ENCODE assay signal across 8 cellular contexts in the genomic region with DNA sequence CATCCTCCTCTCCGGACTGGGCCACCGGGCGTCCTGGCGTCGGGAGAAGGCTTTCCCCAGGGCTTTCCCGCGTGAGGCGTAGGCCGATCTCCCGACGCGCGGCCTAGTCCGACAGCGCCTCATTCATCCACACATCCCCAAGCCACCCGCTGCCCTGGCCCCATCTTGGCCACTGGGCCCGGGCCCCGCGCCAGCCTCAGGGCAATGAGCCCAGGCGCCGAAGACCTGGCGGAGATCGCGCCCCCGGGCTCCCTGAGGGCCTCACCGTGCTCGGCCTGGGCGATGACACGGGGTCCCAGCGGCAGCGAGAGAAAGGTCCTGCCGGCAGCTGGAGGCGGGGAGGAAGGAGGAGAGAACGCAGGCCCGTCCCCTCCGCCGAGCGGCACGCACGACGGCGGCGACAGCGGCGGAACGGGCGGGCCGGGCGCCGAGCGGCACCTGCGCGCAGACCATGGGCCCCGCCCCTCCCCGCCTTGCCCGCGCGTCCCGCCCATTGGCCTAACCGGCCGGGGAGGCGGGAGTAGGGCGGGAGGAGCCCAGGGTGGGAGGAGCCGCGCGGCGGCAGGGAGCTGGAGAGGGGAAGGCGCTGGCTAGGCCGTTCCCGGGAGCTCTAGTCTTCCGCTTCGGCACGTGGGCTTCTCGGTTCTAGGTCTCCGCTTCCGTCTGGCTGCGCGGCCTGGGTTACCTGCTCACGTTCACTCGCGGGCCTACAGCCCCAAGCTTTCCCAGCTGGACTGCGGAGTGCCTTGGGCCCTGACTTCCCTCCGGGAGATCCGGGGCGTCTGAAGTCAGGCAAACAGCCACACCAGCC. TPM values are rescaled to one million over a fixed set of nuclear protein-coding genes. Genes with fewer than 3 reads are reported as not detected.
DNase-seq lines count a peak whose midpoint lies in the region; ATAC-seq and TF ChIP-seq lines count a peak whose summit lies in the region.

A gene (minus strand): TSS at position 346 of the 811 bp plus-strand sequence. CDS start 1,717 bp downstream, outside the sequence.

- H3K79me2 ChIP-seq in DOHH2 (ENCODE audit: control insufficient read depth, low read length) (peaks cover 48% of the 10 kb centered on the region), GM23338 (replicated peaks; ENCODE audit: insufficient read depth) (peaks cover 45% of the 10 kb centered on the region)

- DNase-seq in GM23338 (ENCODE audit: low spot score) (peak; percentile 98), Kasumi-1 (lab: John Stamatoyannopoulos, UW) (peak; percentile 93 to 97), RKO (ENCODE audit: low spot score) (peak; percentile 93), activated T-helper 1 cell treated with Interleukin-2 at 50 U/mL for 16 hours (ENCODE audit: low read depth) (peak; percentile 95), esophagus squamous epithelium (lab: John Stamatoyannopoulos, UW) (peak; percentile 68), myocyte (ENCODE audit: low read depth) (peak; percentile 95)
- peak; percentile 86 to 94 for DNase-seq in stimulated activated CD8-positive, alpha-beta memory T cell treated with anti-CD3 and anti-CD28 coated beads, Interleukin-7, amount 100 ng/mL, for 4 hours (ENCODE audit: low read depth in 2 of 2)

- peak within 1 kb of the TSS; percentile 91 for H3K4me3 Mint-ChIP-seq in GM23338

- WGBS in esophagus squamous epithelium, 2 donors: 0% methylated on average over 4 to 12 of the region's 85 CpGs

- H3K4me2 ChIP-seq in DOHH2 (ENCODE audit: low read length) (peak within 1 kb of the TSS; percentile 90), GM23338 (peak within 1 kb of the TSS; percentile 91)

- no peaks in the 10 kb centered on the region for H3K9me3 Mint-ChIP-seq in GM23338

- H3F3A ChIP-seq in DOHH2 (ENCODE audit: control insufficient read depth, insufficient read depth) (no peaks in the 10 kb centered on the region), GM23338 (replicated peaks; ENCODE audit: low read depth) (0 out of 2 replicates have a peak, but pooled peaks cover 4% of the 10 kb centered on the region)

- H4K20me1 ChIP-seq in DOHH2 (ENCODE audit: control insufficient read depth, insufficient read depth, low read depth, low read length): peaks cover 4% of the 10 kb centered on the region; the same call in 1 of the 2 replicates
- peaks cover 13% of the 10 kb centered on the region for H4K20me1 ChIP-seq in GM23338 (replicated peaks; ENCODE audit: insufficient read depth)

- H3K27me3 ChIP-seq in DOHH2 (ENCODE audit: control insufficient read depth, low read length): no peaks in the 10 kb centered on the region
- 0 out of 2 replicates have a peak, but pooled peaks cover 6% of the 10 kb centered on the region for H3K27me3 ChIP-seq in GM23338 (ENCODE audit: insufficient read depth)
- no peaks in the 10 kb centered on the region for H3K27me3 ChIP-seq in esophagus squamous epithelium

- peaks cover 17% of the 10 kb centered on the region for H3K36me3 Mint-ChIP-seq in GM23338 (ENCODE audit: low read depth)

- peak within 1 kb of the TSS; percentile 93 for H3K27ac Mint-ChIP-seq in GM23338

- TF ChIP-seq CTCF in DOHH2 (IDR thresholded peaks at IDR 0.05; ENCODE audit: low read depth, low read length, poor library complexity, severe bottlenecking) (no peak), GM23338 (conservative IDR thresholded peaks at IDR 0.05; ENCODE audit: low read depth in 2 of 2) (no peak), esophagus squamous epithelium (IDR thresholded peaks at IDR 0.05) (peak in 1 of 6 experiments; percentile 7)

- peak in 3 of 4 donors; percentile 57 to 84 (median 62) for TF ChIP-seq POLR2A in esophagus squamous epithelium (IDR thresholded peaks at IDR 0.05)

- H3K9me2 ChIP-seq in DOHH2 (replicated peaks; ENCODE audit: control insufficient read depth, low read length): no peaks in the 10 kb centered on the region
- H3K9me2 ChIP-seq in GM23338 (ENCODE audit: insufficient read depth): no peaks in the 10 kb centered on the region; the same call in 1 of the 2 replicates

- H3K4me1 Mint-ChIP-seq in GM23338: peaks cover 15% of the 10 kb centered on the region

- ATAC-seq in GM23338: peak; percentile 94

- H3K4me3 ChIP-seq in DOHH2 (ENCODE audit: low read length) (peak within 1 kb of the TSS; percentile 95), GM23338 (peak within 1 kb of the TSS; percentile 93), esophagus squamous epithelium (peak within 1 kb of the TSS; percentile 71 to 95 (median 86))

- H3K36me3 ChIP-seq in DOHH2 (ENCODE audit: control insufficient read depth, low read length) (peaks cover 35% of the 10 kb centered on the region), GM23338 (ENCODE audit: insufficient read depth) (peaks cover 7% of the 10 kb centered on the region; the same call in 1 of the 2 replicates), esophagus squamous epithelium (peaks cover 0 to 25% (median 4%) of the 10 kb centered on the region in 3 donors)

- no peaks in the 10 kb centered on the region for H3K9me3 ChIP-seq in DOHH2 (ENCODE audit: control insufficient read depth, insufficient read depth, low read length)
- no peaks in the 10 kb centered on the region for H3K9me3 ChIP-seq in esophagus squamous epithelium

- peak within 1 kb of the TSS; percentile 53 for H3K27ac ChIP-seq in DOHH2 (ENCODE audit: low read depth, low read length)
- peak within 1 kb of the TSS; percentile 86; the same call in 1 of the 2 replicates for H3K27ac ChIP-seq in GM23338 (ENCODE audit: low read depth)
- peak within 1 kb of the TSS; percentile 83 to 91 (median 85) for H3K27ac ChIP-seq in esophagus squamous epithelium

- intact Hi-C loops in esophagus squamous epithelium (cut with DNase I): no loop called here

- peaks cover 27% of the 10 kb centered on the region for H3K4me1 ChIP-seq in DOHH2 (ENCODE audit: control insufficient read depth, low read length)
- H3K4me1 ChIP-seq in GM23338 (ENCODE audit: insufficient read depth): peaks cover 12% of the 10 kb centered on the region; the same call in 1 of the 2 replicates
- peaks cover 5 to 40% (median 10%) of the 10 kb centered on the region in 3 donors for H3K4me1 ChIP-seq in esophagus squamous epithelium

- H2AFZ ChIP-seq in GM23338: peak within 1 kb of the TSS; percentile 89

- H3K27me3 Mint-ChIP-seq in GM23338 (ENCODE audit: insufficient read depth, low read depth, poor library complexity): peaks cover 13% of the 10 kb centered on the region

TF ChIP-seq in GM23338, 12 proteins besides CTCF, POLR2A, EP300 and RAD21 (continues in another document):
- TF ChIP-seq, protein P1, sequence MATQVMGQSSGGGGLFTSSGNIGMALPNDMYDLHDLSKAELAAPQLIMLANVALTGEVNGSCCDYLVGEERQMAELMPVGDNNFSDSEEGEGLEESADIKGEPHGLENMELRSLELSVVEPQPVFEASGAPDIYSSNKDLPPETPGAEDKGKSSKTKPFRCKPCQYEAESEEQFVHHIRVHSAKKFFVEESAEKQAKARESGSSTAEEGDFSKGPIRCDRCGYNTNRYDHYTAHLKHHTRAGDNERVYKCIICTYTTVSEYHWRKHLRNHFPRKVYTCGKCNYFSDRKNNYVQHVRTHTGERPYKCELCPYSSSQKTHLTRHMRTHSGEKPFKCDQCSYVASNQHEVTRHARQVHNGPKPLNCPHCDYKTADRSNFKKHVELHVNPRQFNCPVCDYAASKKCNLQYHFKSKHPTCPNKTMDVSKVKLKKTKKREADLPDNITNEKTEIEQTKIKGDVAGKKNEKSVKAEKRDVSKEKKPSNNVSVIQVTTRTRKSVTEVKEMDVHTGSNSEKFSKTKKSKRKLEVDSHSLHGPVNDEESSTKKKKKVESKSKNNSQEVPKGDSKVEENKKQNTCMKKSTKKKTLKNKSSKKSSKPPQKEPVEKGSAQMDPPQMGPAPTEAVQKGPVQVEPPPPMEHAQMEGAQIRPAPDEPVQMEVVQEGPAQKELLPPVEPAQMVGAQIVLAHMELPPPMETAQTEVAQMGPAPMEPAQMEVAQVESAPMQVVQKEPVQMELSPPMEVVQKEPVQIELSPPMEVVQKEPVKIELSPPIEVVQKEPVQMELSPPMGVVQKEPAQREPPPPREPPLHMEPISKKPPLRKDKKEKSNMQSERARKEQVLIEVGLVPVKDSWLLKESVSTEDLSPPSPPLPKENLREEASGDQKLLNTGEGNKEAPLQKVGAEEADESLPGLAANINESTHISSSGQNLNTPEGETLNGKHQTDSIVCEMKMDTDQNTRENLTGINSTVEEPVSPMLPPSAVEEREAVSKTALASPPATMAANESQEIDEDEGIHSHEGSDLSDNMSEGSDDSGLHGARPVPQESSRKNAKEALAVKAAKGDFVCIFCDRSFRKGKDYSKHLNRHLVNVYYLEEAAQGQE (IDR thresholded peaks at IDR 0.05; ENCODE audit: unreplicated experiment): no peak
- TF ChIP-seq STAT1 (IDR thresholded peaks at IDR 0.05; ENCODE audit: unreplicated experiment) (no peak), ZNF331 (CRISPR knock-in tag; IDR thresholded peaks at IDR 0.05; ENCODE audit: low read depth) (no peak), EZH2 (IDR thresholded peaks at IDR 0.05; ENCODE audit: low read depth, unreplicated experiment) (no peak), POLR2AphosphoS5 (IDR thresholded peaks at IDR 0.05; ENCODE audit: low read depth) (peak; percentile 88), JUNB (IDR thresholded peaks at IDR 0.05; ENCODE audit: unreplicated experiment) (no peak), EZH2phosphoT487 (IDR thresholded peaks at IDR 0.05; ENCODE audit: unreplicated experiment) (no peak), ZNF114 (CRISPR knock-in tag; IDR thresholded peaks at IDR 0.05) (no peak), NANOG (IDR thresholded peaks at IDR 0.05; ENCODE audit: borderline replicate concordance) (no peak)
- TF ChIP-seq, protein P2, sequence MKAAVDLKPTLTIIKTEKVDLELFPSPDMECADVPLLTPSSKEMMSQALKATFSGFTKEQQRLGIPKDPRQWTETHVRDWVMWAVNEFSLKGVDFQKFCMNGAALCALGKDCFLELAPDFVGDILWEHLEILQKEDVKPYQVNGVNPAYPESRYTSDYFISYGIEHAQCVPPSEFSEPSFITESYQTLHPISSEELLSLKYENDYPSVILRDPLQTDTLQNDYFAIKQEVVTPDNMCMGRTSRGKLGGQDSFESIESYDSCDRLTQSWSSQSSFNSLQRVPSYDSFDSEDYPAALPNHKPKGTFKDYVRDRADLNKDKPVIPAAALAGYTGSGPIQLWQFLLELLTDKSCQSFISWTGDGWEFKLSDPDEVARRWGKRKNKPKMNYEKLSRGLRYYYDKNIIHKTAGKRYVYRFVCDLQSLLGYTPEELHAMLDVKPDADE (IDR thresholded peaks at IDR 0.05): 0 out of 2 replicates have a peak, but pooled peaks have one; percentile 53

RNA-seq across cellular contexts. Expression of the gene that starts here (rescaled TPM):
- 104 and 114 TPM in 2 replicates for total RNA-seq in GM23338 (2014; rRNA removed; shearing (Covaris generic))
- 190 and 242 TPM in 2 replicates for polyA plus RNA-seq in GM23338 (2016; fragmentation: Nextera tagmentation; extraction: Ambion mirVana)
- 10 to 100 TPM; 72.7 to 85.1 (median 78.3) TPM for total RNA-seq in esophagus squamous epithelium
- total RNA-seq in myocyte: 144 and 170 TPM in 2 replicates
- 66.0 TPM for polyA plus RNA-seq in myocyte (2012)

Comparison
In these comparisons a context has a peak if more than half of its experiments do, and no peak if none do; other contexts are left out.
1. Peak in every context shown above with its lines: DNase-seq, ATAC-seq, H3K4me3 ChIP-seq and H3K27ac ChIP-seq.